ENCODE assay signal across 10 cellular contexts in the genomic region with DNA sequence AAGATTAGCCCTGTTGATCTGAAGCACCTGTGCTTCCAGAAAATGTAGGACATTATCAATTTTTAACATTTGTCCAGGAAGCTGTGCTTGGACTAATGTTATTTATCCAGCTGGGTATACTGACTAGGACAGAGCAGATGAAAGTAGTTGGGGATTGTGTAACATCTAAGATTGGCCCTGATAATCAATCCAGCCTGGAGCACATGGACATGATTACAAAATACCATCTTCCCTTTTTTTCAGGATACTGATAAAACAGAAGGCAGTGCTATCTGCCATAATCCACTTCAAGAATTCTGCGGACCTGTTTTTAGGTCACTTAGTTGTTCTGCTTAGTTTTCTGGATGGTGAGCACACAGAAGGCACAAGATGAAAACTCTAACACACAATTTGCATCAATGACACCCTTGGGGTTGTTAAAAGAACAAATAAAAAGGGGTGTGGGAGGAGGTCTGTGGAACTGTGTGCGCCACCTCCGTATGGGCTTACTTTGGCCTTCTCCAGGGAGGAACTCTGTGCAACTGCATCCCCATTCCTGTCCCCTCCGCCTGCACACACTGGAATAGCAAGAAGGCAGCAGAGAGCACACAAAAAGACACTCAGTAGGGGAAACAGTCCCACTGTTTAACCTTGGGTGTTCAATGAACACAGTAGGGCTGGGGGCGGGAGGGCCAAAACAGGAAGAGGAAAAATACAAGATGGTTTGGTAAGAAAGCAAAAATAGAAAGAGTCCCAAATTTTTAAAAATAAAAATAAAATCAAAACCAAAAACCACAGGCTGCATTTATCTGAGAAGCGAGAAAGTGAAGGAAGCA. TPM values are rescaled to one million over a fixed set of nuclear protein-coding genes. Genes with fewer than 3 reads are reported as not detected.
DNase-seq lines count a peak whose midpoint lies in the region; ATAC-seq, FAIRE-seq and TF ChIP-seq lines count a peak whose summit lies in the region.
"Had no signal": no experiment of that assay in that cellular context is flagged by ENCODE, and none has a peak within 500 bp of the region (broad histone marks: within the 10 kb centered on the region; RNA-seq: fewer than 3 reads in every experiment).

No MANE protein-coding gene starts in this region.

- no peak for TF ChIP-seq POLR2A in adrenal gland (IDR thresholded peaks at IDR 0.05)

- H3K4me3 Mint-ChIP-seq in CD8-positive, alpha-beta memory T cell: no peak overlapping the region

- H3K4me1 Mint-ChIP-seq in CD8-positive, alpha-beta memory T cell: peaks cover 0 to 10% (median 0%) of the 10 kb centered on the region in 3 donors

- H3K79me2 ChIP-seq in keratinocyte (ENCODE audit: control insufficient read depth, insufficient read depth, low read length): no peaks in the 10 kb centered on the region

- dilution Hi-C loops in keratinocyte (cut with MboI; ENCODE audit: extremely low pct_ligation_motif_present, low sequenced_read_pairs): no loop called here

- H3K27ac ChIP-seq in HUES48 (ENCODE audit: low read depth, low read length) (peak overlapping the region; percentile 76), adrenal gland (peak overlapping the region in 3 of 5 donors; percentile 21 to 62 (median 31)), keratinocyte (ENCODE audit: control insufficient read depth, insufficient read depth, low read length) (peak overlapping the region; percentile 62), subcutaneous abdominal adipose tissue (ENCODE audit: low read depth, low read length) (peak overlapping the region; percentile 71)
- H3K27ac ChIP-seq in CD8-positive, alpha-beta memory T cell (ENCODE audit: low read depth, low read length): no peak overlapping the region
- H3K27ac ChIP-seq: SJSA1 had no signal

- peaks cover 27% of the 10 kb centered on the region for H3K4me1 ChIP-seq in HUES48 (ENCODE audit: control insufficient read depth, insufficient read depth, low read length)
- peaks cover 14 to 36% of the 10 kb centered on the region in 2 donors for H3K4me1 ChIP-seq in adrenal gland (replicated peaks in 1 of 2)
- H3K4me1 ChIP-seq in keratinocyte (ENCODE audit: control insufficient read depth, extremely low read depth, insufficient read depth, low read length): peaks cover 23% of the 10 kb centered on the region
- H3K4me1 ChIP-seq in subcutaneous abdominal adipose tissue (ENCODE audit: control insufficient read depth in 5 of 5, insufficient read depth in 5 of 5, low read length in 5 of 5): peaks cover 17 to 50% (median 40%) of the 10 kb centered on the region in 5 donors
- H3K4me1 ChIP-seq in CD8-positive, alpha-beta memory T cell (ENCODE audit: insufficient read depth, low read length): no peaks in the 10 kb centered on the region

- 60 to 75% (median 73%) methylated on average over 6 of the region's 6 CpGs for WGBS in adrenal gland, 4 donors

- peaks cover 0 to 2% (median 0%) of the 10 kb centered on the region in 3 donors for H3K36me3 Mint-ChIP-seq in CD8-positive, alpha-beta memory T cell

- no peak overlapping the region for H3K27ac Mint-ChIP-seq in CD8-positive, alpha-beta memory T cell

- FAIRE-seq in keratinocyte (lab: Jason Lieb, UNC): no peak

- H3K4me3 ChIP-seq in HUES48 (ENCODE audit: low read depth, low read length) (no peak overlapping the region), adrenal gland (no peak overlapping the region), keratinocyte (ENCODE audit: control insufficient read depth in 2 of 3, extremely low read depth in 1 of 3, insufficient read depth in 2 of 3, low read depth in 1 of 3, low read length in 3 of 3) (no peak overlapping the region), subcutaneous abdominal adipose tissue (ENCODE audit: low read depth in 1 of 5, low read length in 5 of 5) (peak overlapping the region in 2 of 5 donors; percentile 31 to 43)
- H3K4me3 ChIP-seq in CD8-positive, alpha-beta memory T cell (ENCODE audit: low read length): no peak overlapping the region
- H3K4me3 ChIP-seq: SJSA1 had no signal

- TF ChIP-seq CTCF in adrenal gland (IDR thresholded peaks at IDR 0.05): no peak
- no peak for TF ChIP-seq CTCF in keratinocyte (optimal IDR thresholded peaks at IDR 0.05 in 1 of 3, IDR thresholded peaks at IDR 0.05 in 1 of 3, conservative IDR thresholded peaks at IDR 0.05 in 1 of 3; ENCODE audit: extremely low read depth in 1 of 3, insufficient read depth in 2 of 3, low read length in 3 of 3)

- H4K20me1 ChIP-seq in keratinocyte (ENCODE audit: control insufficient read depth, extremely low read depth, insufficient read depth, low read length): no peaks in the 10 kb centered on the region

- H3K36me3 ChIP-seq in HUES48 (ENCODE audit: control insufficient read depth, insufficient read depth, low read length): no peaks in the 10 kb centered on the region
- H3K36me3 ChIP-seq in adrenal gland (replicated peaks in 1 of 2): no peaks in the 10 kb centered on the region
- no peaks in the 10 kb centered on the region for H3K36me3 ChIP-seq in keratinocyte (ENCODE audit: control insufficient read depth in 2 of 2, extremely low read depth in 1 of 2, insufficient read depth in 2 of 2, low read length in 2 of 2)
- no peaks in the 10 kb centered on the region for H3K36me3 ChIP-seq in subcutaneous abdominal adipose tissue (ENCODE audit: control insufficient read depth in 5 of 5, insufficient read depth in 5 of 5, low read length in 5 of 5)
- no peaks in the 10 kb centered on the region for H3K36me3 ChIP-seq in CD8-positive, alpha-beta memory T cell (ENCODE audit: insufficient read depth, low read length)
- H3K36me3 ChIP-seq: SJSA1 had no signal

- H3K9me3 ChIP-seq in HUES48 (ENCODE audit: control insufficient read depth, insufficient read depth, low read length) (no peaks in the 10 kb centered on the region), adrenal gland (replicated peaks in 1 of 3) (no peaks in the 10 kb centered on the region), keratinocyte (ENCODE audit: control insufficient read depth, low read depth, low read length) (no peaks in the 10 kb centered on the region), subcutaneous abdominal adipose tissue (ENCODE audit: control insufficient read depth in 5 of 5, low read length in 5 of 5) (no peaks in the 10 kb centered on the region)
- H3K9me3 ChIP-seq in CD8-positive, alpha-beta memory T cell (ENCODE audit: low read length): no peaks in the 10 kb centered on the region
- H3K9me3 ChIP-seq: SJSA1 had no signal

- H3K9me1 ChIP-seq in keratinocyte (ENCODE audit: control insufficient read depth, extremely low read depth, insufficient read depth, low read length): no peaks in the 10 kb centered on the region

- intact Hi-C loops in adrenal gland (cut with DNase I): no loop called here

- peak overlapping the region; percentile 73 for H3K4me2 ChIP-seq in keratinocyte (ENCODE audit: control insufficient read depth, extremely low read depth, insufficient read depth, low read depth, low read length)

- peaks cover 0 to 2% of the 10 kb centered on the region in 2 donors for H3K27me3 Mint-ChIP-seq in CD8-positive, alpha-beta memory T cell

- no peaks in the 10 kb centered on the region for H3K9me3 Mint-ChIP-seq in CD8-positive, alpha-beta memory T cell

- no peak for DNase-seq in adrenal gland
- no peak for DNase-seq in keratinocyte (ENCODE audit: low read depth, low spot score)
- no peak for DNase-seq in CD8-positive, alpha-beta memory T cell
- DNase-seq: stimulated activated naive CD4-positive, alpha-beta T cell treated with Interleukin-2 at 50 U/mL for 16 hours had no signal

- no peak overlapping the region for H3K9ac ChIP-seq in HUES48 (ENCODE audit: low read depth, low read length)
- peak overlapping the region; percentile 38 for H3K9ac ChIP-seq in keratinocyte (ENCODE audit: control insufficient read depth, extremely low read depth, insufficient read depth, low read length)
- H3K9ac ChIP-seq in subcutaneous abdominal adipose tissue (ENCODE audit: low read length in 5 of 5): peak overlapping the region in 1 of 5 donors; percentile 19

- H3K27me3 ChIP-seq in HUES48 (ENCODE audit: control insufficient read depth, insufficient read depth, low read length) (no peaks in the 10 kb centered on the region), adrenal gland (no peaks in the 10 kb centered on the region), keratinocyte (ENCODE audit: control insufficient read depth, extremely low read depth, insufficient read depth, low read length) (no peaks in the 10 kb centered on the region), subcutaneous abdominal adipose tissue (ENCODE audit: control insufficient read depth in 5 of 5, insufficient read depth in 4 of 5, low read length in 5 of 5) (no peaks in the 10 kb centered on the region)
- no peaks in the 10 kb centered on the region for H3K27me3 ChIP-seq in CD8-positive, alpha-beta memory T cell (ENCODE audit: insufficient read depth, low read length, poor library complexity, severe bottlenecking)
- H3K27me3 ChIP-seq: SJSA1 had no signal

- ATAC-seq in GM21515 (IDR thresholded peaks at IDR 0.05; ENCODE audit: unreplicated experiment): no peak
- ATAC-seq in HG03571 (IDR thresholded peaks at IDR 0.05; ENCODE audit: unreplicated experiment): no peak
- no peak for ATAC-seq in GM21367 (IDR thresholded peaks at IDR 0.05; ENCODE audit: unreplicated experiment)

- peak overlapping the region; percentile 58 for H2AFZ ChIP-seq in keratinocyte (ENCODE audit: control insufficient read depth, low read length)

- POLR2A ChIA-PET in CD8-positive, alpha-beta memory T cell (lab: Charles Lee): no interaction called here

- CTCF ChIA-PET in CD8-positive, alpha-beta memory T cell (lab: Charles Lee): no interaction called here

RNA-seq across cellular contexts. Expression of gene DUSP6, which starts 31.1 kb away (rescaled TPM):
- total RNA-seq in adrenal gland: 10 to 100 TPM; 12.3 to 81.8 (median 47.7) TPM
- polyA plus RNA-seq in adrenal gland (10 to 100 TPM; 16.3 to 21.5 (median 21.0) TPM), keratinocyte (205 to 251 TPM (median 221 TPM) in 3 replicates)
- 66.1 TPM for polyA plus RNA-seq in keratinocyte (2011; ENCODE audit: low read depth)
- 66.2 and 96.4 TPM in 2 replicates for polyA plus RNA-seq in keratinocyte (2011; cell fraction: cytosol; rRNA removed)
- 255 and 281 TPM in 2 replicates for polyA plus RNA-seq in keratinocyte (2011; cell fraction: nucleus; rRNA removed)
- 82.7 and 187 TPM in 2 replicates for polyA plus RNA-seq in keratinocyte (2012; ENCODE audit: low replicate concordance)
- polyA minus RNA-seq in keratinocyte: 454 to 649 TPM (median 503 TPM) in 3 replicates
- 290 TPM for polyA minus RNA-seq in keratinocyte (2011; cell fraction: cytosol; rRNA and poly(A)+ RNA removed)
- 297 and 332 TPM in 2 replicates for polyA minus RNA-seq in keratinocyte (2011; cell fraction: nucleus; rRNA and poly(A)+ RNA removed)
- 10 to 100 TPM; 23.4 to 24.8 TPM for total RNA-seq in CD8-positive, alpha-beta memory T cell
- polyA plus RNA-seq in CD8-positive, alpha-beta memory T cell: 3.8 TPM
